In genomic region chr2:6973895-6974545, GRCh38 we compare ENCODE assay signal across 24 cellular contexts. TPM values are rescaled to one million over a fixed set of nuclear protein-coding genes. Genes with fewer than 3 reads are reported as not detected.
DNase-seq lines count a peak whose midpoint lies in the region; ATAC-seq and TF ChIP-seq lines count a peak whose summit lies in the region.
"Had no signal": no experiment of that assay in that cellular context is flagged by ENCODE, and none has a peak within 500 bp of the region (broad histone marks: within the 10 kb centered on the region; RNA-seq: fewer than 3 reads in every experiment).

No MANE protein-coding gene starts in this region.

- no peaks in the 10 kb centered on the region for H3K27me3 Mint-ChIP-seq in osteocyte (ENCODE audit: unreplicated experiment)
- H3K27me3 Mint-ChIP-seq in stimulated activated memory B cell treated with anti-CD40 and anti-IgM and Interleukin-4, amounts not matched to agents 10 μg/mL and 1 μg/mL and 100 μg/mL, for 72 hours: no peaks in the 10 kb centered on the region
- H3K27me3 Mint-ChIP-seq in activated CD4-positive, alpha-beta T cell treated with anti-CD3 and anti-CD28 coated beads for 36 hours: no peaks in the 10 kb centered on the region
- H3K27me3 Mint-ChIP-seq: activated naive CD8-positive, alpha-beta T cell treated with anti-CD3 and anti-CD28 coated beads, Interleukin-2, amount 50 U/mL, for 24 hours; activated T-cell treated with anti-CD3 and anti-CD28 coated beads, Interleukin-2, amount 50 U/mL, for 24 hours; B cell; stimulated activated naive CD8-positive, alpha-beta T cell treated with anti-CD3 and anti-CD28 coated beads, Interleukin-15, Interleukin-2, amounts not matched to agents 100 ng/mL and 50 ng/mL, for 24 hours had no signal

- peaks cover 3% of the 10 kb centered on the region for H3K4me1 Mint-ChIP-seq in osteocyte (ENCODE audit: unreplicated experiment)
- H3K4me1 Mint-ChIP-seq in stimulated activated memory B cell treated with anti-CD40 and anti-IgM and Interleukin-4, amounts not matched to agents 10 μg/mL and 1 μg/mL and 100 μg/mL, for 72 hours: no peaks in the 10 kb centered on the region
- peaks cover 5% of the 10 kb centered on the region for H3K4me1 Mint-ChIP-seq in activated CD4-positive, alpha-beta T cell treated with anti-CD3 and anti-CD28 coated beads for 36 hours
- H3K4me1 Mint-ChIP-seq: B cell had no signal

- POLR2A ChIA-PET in GM10248 (lab: Yijun Ruan, JAX): no interaction called here
- POLR2A ChIA-PET in activated CD4-positive, alpha-beta T cell treated with anti-CD3 and anti-CD28 coated beads for 36 hours (lab: Charles Lee): no interaction called here

- DNase-seq in AG08395 (ENCODE audit: low spot score) (peak; percentile 14), M059J (ENCODE audit: low read depth) (peak; percentile 32), cerebellum (ENCODE audit: low spot score) (peak; percentile 55), osteocyte (ENCODE audit: extremely low spot score, unreplicated experiment) (peak; percentile 27), GM10248 (ENCODE audit: extremely low spot score) (no peak), NCI-H510A (lab: John Stamatoyannopoulos, UW) (no peak)
- DNase-seq in activated CD4-positive, alpha-beta T cell treated with anti-CD3 and anti-CD28 coated beads for 36 hours: no peak
- DNase-seq: activated CD4-positive, alpha-beta T cell treated with anti-CD3 and anti-CD28 coated beads for 48 hours; activated naive CD8-positive, alpha-beta T cell treated with anti-CD3 and anti-CD28 coated beads, Interleukin-2, amount 50 U/mL, for 24 hours; activated T-cell treated with anti-CD3 and anti-CD28 coated beads, Interleukin-2, amount 50 U/mL, for 24 hours; DMS53; GDM1; hippocampal formation; immature natural killer cell; mesenchymal stem cell; SK-N-SH; tibial artery had no signal

- H3K4me3 Mint-ChIP-seq in osteocyte (ENCODE audit: unreplicated experiment): no peak overlapping the region
- H3K4me3 Mint-ChIP-seq in stimulated activated memory B cell treated with anti-CD40 and anti-IgM and Interleukin-4, amounts not matched to agents 10 μg/mL and 1 μg/mL and 100 μg/mL, for 72 hours: no peak overlapping the region
- H3K4me3 Mint-ChIP-seq in activated CD4-positive, alpha-beta T cell treated with anti-CD3 and anti-CD28 coated beads for 36 hours: no peak overlapping the region
- H3K4me3 Mint-ChIP-seq: activated naive CD8-positive, alpha-beta T cell treated with anti-CD3 and anti-CD28 coated beads, Interleukin-2, amount 50 U/mL, for 24 hours; activated T-cell treated with anti-CD3 and anti-CD28 coated beads, Interleukin-2, amount 50 U/mL, for 24 hours; B cell; immature natural killer cell; neural crest cell; stimulated activated naive CD8-positive, alpha-beta T cell treated with anti-CD3 and anti-CD28 coated beads, Interleukin-15, Interleukin-2, amounts not matched to agents 100 ng/mL and 50 ng/mL, for 24 hours; T-helper 1 cell treated with Interleukin-12 subunit alpha and Interleukin-12 subunit beta and Interleukin-4 antibody, amounts not matched to agents 30 μg/mL and 1 μg/mL, for 36 hours had no signal

- TF ChIP-seq CTCF in osteocyte (IDR thresholded peaks at IDR 0.05) (no peak), GM10248 (IDR thresholded peaks at IDR 0.05; ENCODE audit: control extremely low read depth, extremely low read depth, low read depth, missing control alignments) (no peak)

- intact Hi-C loops in activated CD4-positive, alpha-beta T cell treated with anti-CD3 and anti-CD28 coated beads for 36 hours (cut with DNase I, micrococcal nuclease): no loop called here

- ATAC-seq in stimulated activated memory B cell treated with anti-CD40 and anti-IgM and Interleukin-4, amounts not matched to agents 10 μg/mL and 1 μg/mL and 100 μg/mL, for 72 hours: no peak
- no peak for ATAC-seq in activated CD4-positive, alpha-beta T cell treated with anti-CD3 and anti-CD28 coated beads for 36 hours
- ATAC-seq: activated naive CD8-positive, alpha-beta T cell treated with anti-CD3 and anti-CD28 coated beads, Interleukin-2, amount 50 U/mL, for 24 hours; gastroesophageal sphincter; left lobe of liver had no signal

- H3K36me3 Mint-ChIP-seq in osteocyte (ENCODE audit: unreplicated experiment): no peaks in the 10 kb centered on the region
- H3K36me3 Mint-ChIP-seq in stimulated activated memory B cell treated with anti-CD40 and anti-IgM and Interleukin-4, amounts not matched to agents 10 μg/mL and 1 μg/mL and 100 μg/mL, for 72 hours: no peaks in the 10 kb centered on the region
- H3K36me3 Mint-ChIP-seq in activated CD4-positive, alpha-beta T cell treated with anti-CD3 and anti-CD28 coated beads for 36 hours (ENCODE audit: low read depth): peaks cover 47% of the 10 kb centered on the region

- H3K27ac Mint-ChIP-seq in osteocyte (ENCODE audit: unreplicated experiment): no peak overlapping the region
- no peak overlapping the region for H3K27ac Mint-ChIP-seq in stimulated activated memory B cell treated with anti-CD40 and anti-IgM and Interleukin-4, amounts not matched to agents 10 μg/mL and 1 μg/mL and 100 μg/mL, for 72 hours
- no peak overlapping the region for H3K27ac Mint-ChIP-seq in activated CD4-positive, alpha-beta T cell treated with anti-CD3 and anti-CD28 coated beads for 36 hours
- H3K27ac Mint-ChIP-seq: activated naive CD8-positive, alpha-beta T cell treated with anti-CD3 and anti-CD28 coated beads, Interleukin-2, amount 50 U/mL, for 24 hours; activated T-cell treated with anti-CD3 and anti-CD28 coated beads, Interleukin-2, amount 50 U/mL, for 24 hours; B cell; immature natural killer cell; stimulated activated naive CD8-positive, alpha-beta T cell treated with anti-CD3 and anti-CD28 coated beads, Interleukin-15, Interleukin-2, amounts not matched to agents 100 ng/mL and 50 ng/mL, for 24 hours; T-helper 1 cell treated with Interleukin-12 subunit alpha and Interleukin-12 subunit beta and Interleukin-4 antibody, amounts not matched to agents 30 μg/mL and 1 μg/mL, for 36 hours had no signal

- no peaks in the 10 kb centered on the region for H3K9me3 Mint-ChIP-seq in osteocyte (ENCODE audit: unreplicated experiment)
- H3K9me3 Mint-ChIP-seq in stimulated activated memory B cell treated with anti-CD40 and anti-IgM and Interleukin-4, amounts not matched to agents 10 μg/mL and 1 μg/mL and 100 μg/mL, for 72 hours: no peaks in the 10 kb centered on the region
- H3K9me3 Mint-ChIP-seq in activated CD4-positive, alpha-beta T cell treated with anti-CD3 and anti-CD28 coated beads for 36 hours (ENCODE audit: low read depth): no peaks in the 10 kb centered on the region
- H3K9me3 Mint-ChIP-seq: activated naive CD8-positive, alpha-beta T cell treated with anti-CD3 and anti-CD28 coated beads, Interleukin-2, amount 50 U/mL, for 24 hours; activated T-cell treated with anti-CD3 and anti-CD28 coated beads, Interleukin-2, amount 50 U/mL, for 24 hours; immature natural killer cell; neural crest cell; stimulated activated naive CD8-positive, alpha-beta T cell treated with anti-CD3 and anti-CD28 coated beads, Interleukin-15, Interleukin-2, amounts not matched to agents 100 ng/mL and 50 ng/mL, for 24 hours had no signal

- CTCF ChIA-PET in GM10248 (lab: Yijun Ruan, JAX): no interaction called here
- CTCF ChIA-PET in activated CD4-positive, alpha-beta T cell treated with anti-CD3 and anti-CD28 coated beads for 36 hours (lab: Charles Lee): no interaction called here

RNA-seq across cellular contexts. Expression of gene RNF144A, which starts 56.8 kb away (rescaled TPM):
- 1.5 and 3.5 TPM in 2 replicates for total RNA-seq in M059J (2014; rRNA removed; shearing (Covaris generic))
- 53.9 TPM for total RNA-seq in cerebellum
- 9.0 and 9.6 TPM in 2 replicates for total RNA-seq in osteocyte
- total RNA-seq in activated CD4-positive, alpha-beta T cell treated with anti-CD3 and anti-CD28 coated beads for 36 hours: 10 to 100 TPM; 38.6 to 42.7 TPM

Comparison
In these comparisons a context has a peak if more than half of its experiments do, and no peak if none do; other contexts are left out.
1. DNase-seq: peak in AG08395 (single experiment), M059J (single experiment), cerebellum (single experiment) and osteocyte (single experiment); none in GM10248 (single experiment), activated CD4-positive, alpha-beta T cell treated with anti-CD3 and anti-CD28 coated beads for 36 hours (single experiment) and NCI-H510A (single experiment).